ENCODE assay signal across 17 cellular contexts in genomic region chr1:175089319-175089718, GRCh38. TPM values are rescaled to one million over a fixed set of nuclear protein-coding genes. Genes with fewer than 3 reads are reported as not detected.
A peak's percentile ranks its signal among the peaks of the same experiment; 100 is the strongest.
DNase-seq lines count a peak whose midpoint lies in the region; ATAC-seq and TF ChIP-seq lines count a peak whose summit lies in the region.
"Had no signal": no experiment of that assay in that cellular context is flagged by ENCODE, and none has a peak within 500 bp of the region (broad histone marks: within the 10 kb centered on the region; RNA-seq: fewer than 3 reads in every experiment).

No MANE protein-coding gene starts in this region.

- H3K9me3 ChIP-seq in heart right ventricle, result no peaks in the 10 kb centered on the region
- no peaks in the 10 kb centered on the region for H3K9me3 ChIP-seq in neuron (ENCODE audit: low read length)
- H3K9me3 ChIP-seq: BLaER1 had no signal

- no peaks in the 10 kb centered on the region for H3K36me3 Mint-ChIP-seq in GM23338 (ENCODE audit: low read depth)
- H3K36me3 Mint-ChIP-seq in natural killer cell treated with Interleukin-12 subunit alpha and Interleukin-12 subunit beta and Interleukin-15 and Interleukin-18, amount 100 ng/mL, for 72 hours, result no peaks in the 10 kb centered on the region
- no peaks in the 10 kb centered on the region for H3K36me3 Mint-ChIP-seq in mesothelial cell of epicardium

- H3K27ac Mint-ChIP-seq in GM23338, result no peak overlapping the region
- no peak overlapping the region for H3K27ac Mint-ChIP-seq in natural killer cell treated with Interleukin-12 subunit alpha and Interleukin-12 subunit beta and Interleukin-15 and Interleukin-18, amount 100 ng/mL, for 72 hours
- H3K27ac Mint-ChIP-seq in mesothelial cell of epicardium, result no peak overlapping the region

- DNase-seq in GM23338 (ENCODE audit: low spot score) (no peak), RPMI8226 (peak; percentile 1), heart right ventricle (peak; percentile 17 to 25), NCI-H2029 treated with DMSO at 0.1 percent for 48 hours (lab: John Stamatoyannopoulos, UW) (no peak), mesothelial cell of epicardium (ENCODE audit: low spot score in 2 of 2, unreplicated experiment in 2 of 2) (no peak)
- DNase-seq in natural killer cell treated with Interleukin-12 subunit alpha and Interleukin-12 subunit beta and Interleukin-15 and Interleukin-18, amount 100 ng/mL, for 72 hours (ENCODE audit: low spot score), result no peak
- DNase-seq: ACHN, IMR-90, MV-4-11, NCI-H1436 treated with DMSO at 0.1 percent for 48 hours, NCI-H2081 treated with DMSO at 0.1 percent for 48 hours, NCI-H446, NCI-H748 treated with DMSO at 0.1 percent for 48 hours, PC-3 had no signal

- H3K27me3 ChIP-seq in GM23338 (ENCODE audit: insufficient read depth), result no peaks in the 10 kb centered on the region
- peaks cover 0 to 6% (median 0%) of the 10 kb centered on the region in 7 donors for H3K27me3 ChIP-seq in heart right ventricle
- H3K27me3 ChIP-seq in neuron (ENCODE audit: insufficient read depth, low read length), result no peaks in the 10 kb centered on the region
- H3K27me3 ChIP-seq: BLaER1 had no signal

- no peaks in the 10 kb centered on the region for H4K20me1 ChIP-seq in GM23338 (replicated peaks; ENCODE audit: insufficient read depth)
- H4K20me1 ChIP-seq: BLaER1 had no signal

- ATAC-seq in GM23338 (no peak), heart right ventricle (peak in 6 of 8 donors; percentile 39 to 59 (median 54)), HG03108 (IDR thresholded peaks at IDR 0.05; ENCODE audit: unreplicated experiment) (no peak)
- ATAC-seq in natural killer cell treated with Interleukin-12 subunit alpha and Interleukin-12 subunit beta and Interleukin-15 and Interleukin-18, amount 100 ng/mL, for 72 hours, result no peak
- ATAC-seq: PC-3 had no signal

- H3K4me1 ChIP-seq in GM23338 (ENCODE audit: insufficient read depth) (peaks cover 3% of the 10 kb centered on the region; the same call in 1 of the 2 replicates), heart right ventricle (peaks cover 0 to 18% (median 0%) of the 10 kb centered on the region in 9 donors), neuron (ENCODE audit: insufficient read depth, low read length) (peaks cover 23% of the 10 kb centered on the region)
- H3K4me1 ChIP-seq: BLaER1 had no signal

- H3K27me3 Mint-ChIP-seq in GM23338 (ENCODE audit: insufficient read depth, low read depth, poor library complexity) (peaks cover 5% of the 10 kb centered on the region), mesothelial cell of epicardium (ENCODE audit: low read depth) (peaks cover 5% of the 10 kb centered on the region)
- H3K27me3 Mint-ChIP-seq in natural killer cell treated with Interleukin-12 subunit alpha and Interleukin-12 subunit beta and Interleukin-15 and Interleukin-18, amount 100 ng/mL, for 72 hours, result peaks cover 2 to 14% of the 10 kb centered on the region in 2 donors

- H3K4me1 Mint-ChIP-seq in GM23338 (peaks cover 19% of the 10 kb centered on the region; the same call in 2 of the 3 replicates), mesothelial cell of epicardium (peaks cover 7% of the 10 kb centered on the region)
- H3K4me1 Mint-ChIP-seq in natural killer cell treated with Interleukin-12 subunit alpha and Interleukin-12 subunit beta and Interleukin-15 and Interleukin-18, amount 100 ng/mL, for 72 hours (ENCODE audit: low read depth in 2 of 2), result no peaks in the 10 kb centered on the region

- H3K4me3 ChIP-seq in GM23338, result no peak overlapping the region
- no peak overlapping the region for H3K4me3 ChIP-seq in heart right ventricle
- no peak overlapping the region for H3K4me3 ChIP-seq in neuron (ENCODE audit: low read length)
- H3K4me3 ChIP-seq: BLaER1 had no signal

- H2AFZ ChIP-seq in GM23338 (peak overlapping the region; percentile 4; the same call in 1 of the 2 replicates), neuron (ENCODE audit: low read depth, low read length) (peak overlapping the region; percentile 6)

- H3K4me3 Mint-ChIP-seq in GM23338, result no peak overlapping the region
- no peak overlapping the region for H3K4me3 Mint-ChIP-seq in natural killer cell treated with Interleukin-12 subunit alpha and Interleukin-12 subunit beta and Interleukin-15 and Interleukin-18, amount 100 ng/mL, for 72 hours
- H3K4me3 Mint-ChIP-seq in mesothelial cell of epicardium, result no peak overlapping the region

- no peaks in the 10 kb centered on the region for H3F3A ChIP-seq in GM23338 (replicated peaks; ENCODE audit: low read depth)

- 38 to 47% methylated on average over 3 of the region's 3 CpGs for WGBS in heart right ventricle, 2 donors

- intact Hi-C loops in heart right ventricle (cut with DNase I), result no loop called here

- no peaks in the 10 kb centered on the region for H3K36me3 ChIP-seq in GM23338 (ENCODE audit: insufficient read depth)
- H3K36me3 ChIP-seq in heart right ventricle, result no peaks in the 10 kb centered on the region
- H3K36me3 ChIP-seq in neuron (ENCODE audit: insufficient read depth, low read length), result no peaks in the 10 kb centered on the region
- H3K36me3 ChIP-seq: BLaER1 had no signal

- H3K9me3 Mint-ChIP-seq in GM23338, result no peaks in the 10 kb centered on the region
- no peaks in the 10 kb centered on the region for H3K9me3 Mint-ChIP-seq in natural killer cell treated with Interleukin-12 subunit alpha and Interleukin-12 subunit beta and Interleukin-15 and Interleukin-18, amount 100 ng/mL, for 72 hours
- H3K9me3 Mint-ChIP-seq in mesothelial cell of epicardium, result no peaks in the 10 kb centered on the region

- 0 out of 2 replicates have a peak, but pooled peaks cover 3% of the 10 kb centered on the region for H3K9me2 ChIP-seq in GM23338 (ENCODE audit: insufficient read depth)

- H3K79me2 ChIP-seq in GM23338 (replicated peaks; ENCODE audit: insufficient read depth), result no peaks in the 10 kb centered on the region

- H3K4me2 ChIP-seq in GM23338, result no peak overlapping the region
- H3K4me2 ChIP-seq: BLaER1 had no signal

- no peak for TF ChIP-seq CTCF in GM23338 (conservative IDR thresholded peaks at IDR 0.05; ENCODE audit: low read depth in 2 of 2)
- no peak for TF ChIP-seq CTCF in heart right ventricle (IDR thresholded peaks at IDR 0.05)
- TF ChIP-seq CTCF in mesothelial cell of epicardium (IDR thresholded peaks at IDR 0.05; ENCODE audit: unreplicated experiment), result no peak

- H3K27ac ChIP-seq in GM23338 (ENCODE audit: low read depth) (no peak overlapping the region), heart right ventricle (no peak overlapping the region)
- H3K27ac ChIP-seq: BLaER1 had no signal

TF ChIP-seq in GM23338, 12 proteins besides CTCF, POLR2A, EP300 and RAD21:
- TF ChIP-seq JUNB (IDR thresholded peaks at IDR 0.05; ENCODE audit: unreplicated experiment), result no peak
- no peak for TF ChIP-seq ZNF114 (CRISPR knock-in tag; IDR thresholded peaks at IDR 0.05)
- no peak for TF ChIP-seq STAT1 (IDR thresholded peaks at IDR 0.05; ENCODE audit: unreplicated experiment)
- TF ChIP-seq ETS1 (IDR thresholded peaks at IDR 0.05), result no peak
- TF ChIP-seq, protein P1, sequence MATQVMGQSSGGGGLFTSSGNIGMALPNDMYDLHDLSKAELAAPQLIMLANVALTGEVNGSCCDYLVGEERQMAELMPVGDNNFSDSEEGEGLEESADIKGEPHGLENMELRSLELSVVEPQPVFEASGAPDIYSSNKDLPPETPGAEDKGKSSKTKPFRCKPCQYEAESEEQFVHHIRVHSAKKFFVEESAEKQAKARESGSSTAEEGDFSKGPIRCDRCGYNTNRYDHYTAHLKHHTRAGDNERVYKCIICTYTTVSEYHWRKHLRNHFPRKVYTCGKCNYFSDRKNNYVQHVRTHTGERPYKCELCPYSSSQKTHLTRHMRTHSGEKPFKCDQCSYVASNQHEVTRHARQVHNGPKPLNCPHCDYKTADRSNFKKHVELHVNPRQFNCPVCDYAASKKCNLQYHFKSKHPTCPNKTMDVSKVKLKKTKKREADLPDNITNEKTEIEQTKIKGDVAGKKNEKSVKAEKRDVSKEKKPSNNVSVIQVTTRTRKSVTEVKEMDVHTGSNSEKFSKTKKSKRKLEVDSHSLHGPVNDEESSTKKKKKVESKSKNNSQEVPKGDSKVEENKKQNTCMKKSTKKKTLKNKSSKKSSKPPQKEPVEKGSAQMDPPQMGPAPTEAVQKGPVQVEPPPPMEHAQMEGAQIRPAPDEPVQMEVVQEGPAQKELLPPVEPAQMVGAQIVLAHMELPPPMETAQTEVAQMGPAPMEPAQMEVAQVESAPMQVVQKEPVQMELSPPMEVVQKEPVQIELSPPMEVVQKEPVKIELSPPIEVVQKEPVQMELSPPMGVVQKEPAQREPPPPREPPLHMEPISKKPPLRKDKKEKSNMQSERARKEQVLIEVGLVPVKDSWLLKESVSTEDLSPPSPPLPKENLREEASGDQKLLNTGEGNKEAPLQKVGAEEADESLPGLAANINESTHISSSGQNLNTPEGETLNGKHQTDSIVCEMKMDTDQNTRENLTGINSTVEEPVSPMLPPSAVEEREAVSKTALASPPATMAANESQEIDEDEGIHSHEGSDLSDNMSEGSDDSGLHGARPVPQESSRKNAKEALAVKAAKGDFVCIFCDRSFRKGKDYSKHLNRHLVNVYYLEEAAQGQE (IDR thresholded peaks at IDR 0.05; ENCODE audit: unreplicated experiment), result no peak

RNA-seq across cellular contexts. Expression of gene TNN, which starts 21.7 kb away (rescaled TPM):
- total RNA-seq in GM23338 (2014; rRNA removed; shearing (Covaris generic)), result 0.08 and 0.31 TPM in 2 replicates
- polyA plus RNA-seq in GM23338 (2016; fragmentation: Nextera tagmentation; extraction: Ambion mirVana), result 0.09 and 0.18 TPM in 2 replicates
- total RNA-seq in heart right ventricle, result 1 to 10 TPM in 1 of 10 donors, under 1 TPM in 8, not detected in 1; 0.08 to 1.1 (median 0.14) TPM
- polyA plus RNA-seq in heart right ventricle, result under 1 TPM; 0.03 to 0.07 TPM
- not detected for total RNA-seq in natural killer cell treated with Interleukin-12 subunit alpha and Interleukin-12 subunit beta and Interleukin-15 and Interleukin-18, amount 100 ng/mL, for 72 hours
- 2.0 to 2.2 TPM (median 2.0 TPM) in 3 replicates for total RNA-seq in mesothelial cell of epicardium
- total RNA-seq: IMR-90, PC-3 had no signal
- polyA plus RNA-seq: IMR-90 had no signal

Comparison
In these comparisons a context has a peak if more than half of its experiments do, and no peak if none do; other contexts are left out.
1. ATAC-seq: peak in heart right ventricle (6 of 8); none in GM23338 (single experiment), HG03108 (single experiment) and natural killer cell treated with Interleukin-12 subunit alpha and Interleukin-12 subunit beta and Interleukin-15 and Interleukin-18, amount 100 ng/mL, for 72 hours (0 of 2).
2. DNase-seq: peak in RPMI8226 (single experiment) and heart right ventricle (2 of 2); none in GM23338 (single experiment), NCI-H2029 treated with DMSO at 0.1 percent for 48 hours (single experiment), natural killer cell treated with Interleukin-12 subunit alpha and Interleukin-12 subunit beta and Interleukin-15 and Interleukin-18, amount 100 ng/mL, for 72 hours (single experiment) and mesothelial cell of epicardium (0 of 2).